Comparison of ENCODE assay signal across 34 cellular contexts in the genomic region with DNA sequence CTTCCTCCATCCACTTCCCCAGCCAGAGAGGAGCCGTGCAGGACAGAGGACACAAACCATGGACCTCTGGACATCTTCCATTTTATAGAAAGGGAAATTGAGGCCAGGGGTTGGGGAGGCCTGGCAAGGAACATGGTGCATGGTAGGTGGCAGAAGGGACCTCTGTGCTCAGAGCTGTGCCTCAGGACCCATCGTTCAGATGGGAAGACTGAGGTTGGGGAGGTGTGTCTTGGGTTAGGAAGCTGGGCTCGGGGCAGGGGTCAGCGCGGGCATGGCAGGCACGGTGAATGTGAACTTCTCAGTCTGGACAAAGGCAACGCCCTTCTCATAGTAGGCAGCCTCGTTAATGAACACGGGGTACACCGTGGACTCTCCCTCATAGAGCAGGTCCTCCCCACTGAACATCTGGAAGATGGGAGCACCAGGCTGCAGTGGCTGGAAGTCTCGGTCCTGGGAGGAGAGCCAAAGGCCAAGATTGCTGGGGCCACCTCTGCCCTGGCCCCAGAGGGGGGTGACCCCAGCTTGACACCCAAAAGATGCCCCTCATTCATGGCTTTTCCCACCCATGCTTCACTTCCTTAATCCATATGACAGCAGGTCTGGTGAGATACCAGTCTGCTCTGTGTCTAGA. TPM values are rescaled to one million over a fixed set of nuclear protein-coding genes. Genes with fewer than 3 reads are reported as not detected.
"Had no signal": no experiment of that assay in that cellular context is flagged by ENCODE, and none has a peak within 500 bp of the region (broad histone marks: within the 10 kb centered on the region; RNA-seq: fewer than 3 reads in every experiment).

No MANE protein-coding gene starts in this region.

- H3K27me3 Mint-ChIP-seq: activated CD8-positive, alpha-beta T cell treated with anti-CD3 and anti-CD28 coated beads for 36 hours had no signal

- H3K27me3 ChIP-seq: thyroid gland had no signal

- H3K4me1 ChIP-seq: lower lobe of right lung had no signal

- DNase-seq: activated B cell treated with CpG ODN at 0.5 μM for 24 hours; activated CD4-positive, alpha-beta T cell treated with anti-CD3 and anti-CD28 coated beads, Interleukin-2, amount 50 U/mL, for 1 hour; activated CD8-positive, alpha-beta T cell treated with anti-CD3 and anti-CD28 coated beads for 36 hours; activated naive CD4-positive, alpha-beta T cell treated with Interleukin-2 at 50 U/mL for 16 hours; activated T-cell treated with anti-CD3 and anti-CD28 coated beads, Interleukin-2, amount 50 U/mL, for 4 hours; amniotic stem cell; caudate nucleus; dermis blood vessel endothelial cell; effector CD8-positive, alpha-beta T cell; esophagus squamous epithelium; foreskin melanocyte; heart right ventricle; kidney glomerular epithelial cell; lower lobe of right lung; mesendoderm; natural killer cell; small intestine; stimulated activated CD4-positive, alpha-beta T cell treated with anti-CD3 and anti-CD28 coated beads, Interleukin-4, amount 100 ng/mL, for 24 hours; stomach; T-helper 1 cell; thyroid gland had no signal

- FAIRE-seq: endometrium, small intestine had no signal

- H3K4me3 Mint-ChIP-seq: activated B cell treated with CpG ODN at 0.5 μM for 24 hours; activated CD8-positive, alpha-beta T cell treated with anti-CD3 and anti-CD28 coated beads for 36 hours; activated T-cell treated with anti-CD3 and anti-CD28 coated beads, Interleukin-2, amount 50 U/mL, for 4 hours; activated T-helper 17 cell treated with anti-CD3 and anti-CD28 coated beads, Interleukin-2, amount 50 U/mL, for 72 hours; natural killer cell; stimulated activated effector memory CD8-positive, alpha-beta T cell treated with anti-CD3 and anti-CD28 coated beads, Interleukin-12 subunit alpha, Interleukin-12 subunit beta, amount 100 ng/mL, for 72 hours; T-helper 2 cell treated with Interferon-gamma antibody and Interleukin-4, amounts not matched to agents 5 μg/mL and 100 μg/mL, for 36 hours had no signal

- ATAC-seq: activated CD8-positive, alpha-beta T cell treated with anti-CD3 and anti-CD28 coated beads for 36 hours; activated T-cell treated with anti-CD3 and anti-CD28 coated beads, Interleukin-2, amount 50 U/mL, for 4 hours; activated T-helper 17 cell treated with anti-CD3 and anti-CD28 coated beads, Interleukin-2, amount 50 U/mL, for 72 hours; heart right ventricle; left lobe of liver; lower lobe of right lung; natural killer cell; sciatic nerve; stimulated activated effector memory CD8-positive, alpha-beta T cell treated with anti-CD3 and anti-CD28 coated beads, Interleukin-12 subunit alpha, Interleukin-12 subunit beta, amount 100 ng/mL, for 72 hours had no signal

- H3K27ac Mint-ChIP-seq: activated B cell treated with CpG ODN at 0.5 μM for 24 hours; activated CD8-positive, alpha-beta T cell treated with anti-CD3 and anti-CD28 coated beads for 36 hours; activated T-helper 17 cell treated with anti-CD3 and anti-CD28 coated beads, Interleukin-2, amount 50 U/mL, for 72 hours; natural killer cell; progenitor cell of endocrine pancreas; stimulated activated effector memory CD8-positive, alpha-beta T cell treated with anti-CD3 and anti-CD28 coated beads, Interleukin-12 subunit alpha, Interleukin-12 subunit beta, amount 100 ng/mL, for 72 hours; T-helper 2 cell treated with Interferon-gamma antibody and Interleukin-4, amounts not matched to agents 5 μg/mL and 100 μg/mL, for 36 hours had no signal

- H3K27ac ChIP-seq: epithelial cell of prostate, esophagus squamous epithelium, heart right ventricle, lower lobe of right lung, stomach, thyroid gland, upper lobe of left lung had no signal

- H3K9me3 ChIP-seq: lower lobe of right lung, stomach, thyroid gland, upper lobe of left lung had no signal

- H3K36me3 ChIP-seq: esophagus squamous epithelium, heart right ventricle, lower lobe of right lung, stomach, thyroid gland, upper lobe of left lung had no signal

- H3K9me3 Mint-ChIP-seq: activated B cell treated with CpG ODN at 0.5 μM for 24 hours; activated T-cell treated with anti-CD3 and anti-CD28 coated beads, Interleukin-2, amount 50 U/mL, for 4 hours; activated T-helper 17 cell treated with anti-CD3 and anti-CD28 coated beads, Interleukin-2, amount 50 U/mL, for 72 hours; natural killer cell; stimulated activated effector memory CD8-positive, alpha-beta T cell treated with anti-CD3 and anti-CD28 coated beads, Interleukin-12 subunit alpha, Interleukin-12 subunit beta, amount 100 ng/mL, for 72 hours; T-helper 2 cell treated with Interferon-gamma antibody and Interleukin-4, amounts not matched to agents 5 μg/mL and 100 μg/mL, for 36 hours had no signal

- H3K4me3 ChIP-seq: esophagus squamous epithelium, heart right ventricle, lower lobe of right lung, stomach, thyroid gland, upper lobe of left lung had no signal

RNA-seq across cellular contexts. Expression of a gene that starts 3.0 kb away (rescaled TPM):
- total RNA-seq: activated B cell treated with CpG ODN at 0.5 μM for 24 hours; activated CD8-positive, alpha-beta T cell treated with anti-CD3 and anti-CD28 coated beads for 36 hours; activated T-cell treated with anti-CD3 and anti-CD28 coated beads, Interleukin-2, amount 50 U/mL, for 4 hours; activated T-helper 17 cell treated with anti-CD3 and anti-CD28 coated beads, Interleukin-2, amount 50 U/mL, for 72 hours; dermis blood vessel endothelial cell; esophagus squamous epithelium; glomerular endothelial cell; lower lobe of right lung; mononuclear cell; natural killer cell; osteocyte; progenitor cell of endocrine pancreas; renal cortical epithelial cell; sciatic nerve; stomach; thyroid gland; upper lobe of left lung had no signal
- polyA plus RNA-seq: heart right ventricle, stomach had no signal

RNA-seq across cellular contexts. Expression of a gene that starts 7.9 kb away (rescaled TPM):
- total RNA-seq: activated B cell treated with CpG ODN at 0.5 μM for 24 hours, dermis blood vessel endothelial cell, glomerular endothelial cell, heart right ventricle, lower lobe of right lung, osteocyte, thyroid gland had no signal
- polyA plus RNA-seq: heart right ventricle had no signal

RNA-seq across cellular contexts. Expression of a gene that starts 31.8 kb away (rescaled TPM):
- total RNA-seq: activated B cell treated with CpG ODN at 0.5 μM for 24 hours; activated CD8-positive, alpha-beta T cell treated with anti-CD3 and anti-CD28 coated beads for 36 hours; activated T-cell treated with anti-CD3 and anti-CD28 coated beads, Interleukin-2, amount 50 U/mL, for 4 hours; activated T-helper 17 cell treated with anti-CD3 and anti-CD28 coated beads, Interleukin-2, amount 50 U/mL, for 72 hours; dermis blood vessel endothelial cell; glomerular endothelial cell; heart right ventricle; left lobe of liver; mononuclear cell; natural killer cell; osteocyte; sciatic nerve had no signal
